ENCODE assay signal across 29 cellular contexts in the genomic region with DNA sequence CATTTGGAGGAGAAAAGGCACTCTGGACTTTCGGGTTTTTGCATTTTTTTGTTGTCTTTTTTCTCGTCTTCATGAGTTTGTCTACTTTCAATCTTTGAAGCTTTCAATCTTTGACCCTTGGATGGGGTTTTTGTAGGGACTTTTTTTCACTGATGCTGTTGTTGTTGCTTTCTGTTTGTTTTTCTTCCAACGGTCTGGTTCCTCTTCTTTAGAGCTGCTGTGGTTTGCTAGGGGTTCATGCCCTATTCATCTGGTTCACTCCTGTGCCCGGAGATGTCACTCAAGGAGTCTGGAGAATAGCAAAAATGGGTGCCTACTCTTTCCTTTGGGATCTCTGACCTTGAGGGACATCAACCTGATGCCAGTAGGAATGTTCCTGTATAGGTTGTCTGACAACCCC.
"Had no signal": no experiment of that assay in that cellular context is flagged by ENCODE, and none has a peak within 500 bp of the region (broad histone marks: within the 10 kb centered on the region; RNA-seq: fewer than 3 reads in every experiment).

No MANE protein-coding gene starts in this region.

- H3K36me3 ChIP-seq: neural progenitor cell, ovary, right lobe of liver, sigmoid colon, suprapubic skin, tibial artery, transverse colon, upper lobe of right lung, uterus had no signal

- H3K4me1 ChIP-seq: neural progenitor cell, parathyroid adenoma, psoas muscle, right lobe of liver, sigmoid colon, suprapubic skin, testis, tibial artery, transverse colon, upper lobe of right lung, uterus had no signal

- H3K27me3 Mint-ChIP-seq: progenitor cell of endocrine pancreas; stimulated activated naive CD8-positive, alpha-beta T cell treated with anti-CD3 and anti-CD28 coated beads, Interleukin-15, amount 100 ng/mL, for 72 hours; type B pancreatic cell had no signal

- H3K4me3 ChIP-seq: neural progenitor cell, ovary, psoas muscle, right lobe of liver, sigmoid colon, suprapubic skin, testis, tibial artery, transverse colon, upper lobe of right lung, uterus had no signal

- H3K27me3 ChIP-seq: neural progenitor cell, ovary, right lobe of liver, sigmoid colon, suprapubic skin, testis, tibial artery, transverse colon, upper lobe of right lung, uterus had no signal

- H2AFZ ChIP-seq: neural progenitor cell, parathyroid adenoma had no signal

- ATAC-seq: natural killer cell; psoas muscle; right cardiac atrium; right lobe of liver; stimulated activated effector memory CD8-positive, alpha-beta T cell treated with anti-CD3 and anti-CD28 coated beads, Interleukin-12 subunit alpha, Interleukin-12 subunit beta, amount 100 ng/mL, for 72 hours; stimulated activated naive CD8-positive, alpha-beta T cell treated with anti-CD3 and anti-CD28 coated beads, Interleukin-15, amount 100 ng/mL, for 72 hours; stimulated activated naive CD8-positive, alpha-beta T cell treated with anti-CD3 and anti-CD28 coated beads, Interleukin-15, Interleukin-2, amounts not matched to agents 100 U/mL and 50 U/mL, for 24 hours; upper lobe of right lung had no signal

- H3K4me3 Mint-ChIP-seq: natural killer cell; nephron; neural progenitor cell; stimulated activated effector memory CD8-positive, alpha-beta T cell treated with anti-CD3 and anti-CD28 coated beads, Interleukin-12 subunit alpha, Interleukin-12 subunit beta, amount 100 ng/mL, for 72 hours; stimulated activated naive CD8-positive, alpha-beta T cell treated with anti-CD3 and anti-CD28 coated beads, Interleukin-15, amount 100 ng/mL, for 72 hours; type B pancreatic cell had no signal

- H3K79me2 ChIP-seq: parathyroid adenoma had no signal

- H3K4me2 ChIP-seq: neural progenitor cell had no signal

- H3K9ac ChIP-seq: neural progenitor cell, parathyroid adenoma had no signal

- H3K4me1 Mint-ChIP-seq: natural killer cell; nephron; stimulated activated effector memory CD8-positive, alpha-beta T cell treated with anti-CD3 and anti-CD28 coated beads, Interleukin-12 subunit alpha, Interleukin-12 subunit beta, amount 100 ng/mL, for 72 hours; stimulated activated naive CD8-positive, alpha-beta T cell treated with anti-CD3 and anti-CD28 coated beads, Interleukin-15, amount 100 ng/mL, for 72 hours had no signal

- H3K27ac ChIP-seq: neural progenitor cell, ovary, parathyroid adenoma, psoas muscle, right lobe of liver, sigmoid colon, suprapubic skin, testis, tibial artery, transverse colon, upper lobe of right lung, uterus had no signal

- DNase-seq: natural killer cell; occipital lobe; ovary; posterior cingulate gyrus; psoas muscle; right lobe of liver; sigmoid colon; small intestine; stimulated activated CD4-positive, alpha-beta T cell treated with anti-CD3 and anti-CD28 coated beads, Interleukin-15, amount 100 ng/mL, for 24 hours; stimulated activated CD4-positive, alpha-beta T cell treated with anti-CD3 and anti-CD28 coated beads, Interleukin-2, amount 100 ng/mL, for 24 hours; stimulated activated CD4-positive, alpha-beta T cell treated with anti-CD3 and anti-CD28 coated beads, Interleukin-2, amount 100 ng/mL, for 48 hours; stimulated activated CD4-positive, alpha-beta T cell treated with anti-CD3 and anti-CD28 coated beads, Interleukin-4, amount 100 ng/mL, for 24 hours; stimulated activated naive CD4-positive, alpha-beta T cell; stimulated activated naive CD8-positive, alpha-beta T cell treated with anti-CD3 and anti-CD28 coated beads, Interleukin-15, amount 100 ng/mL, for 72 hours; stimulated activated naive CD8-positive, alpha-beta T cell treated with anti-CD3 and anti-CD28 coated beads, Interleukin-15, Interleukin-2, amounts not matched to agents 100 U/mL and 50 U/mL, for 24 hours; substantia nigra; testis; tibial artery; transverse colon; upper lobe of right lung; uterus had no signal

- H3K27ac Mint-ChIP-seq: natural killer cell; nephron; neural progenitor cell; progenitor cell of endocrine pancreas; stimulated activated effector memory CD8-positive, alpha-beta T cell treated with anti-CD3 and anti-CD28 coated beads, Interleukin-12 subunit alpha, Interleukin-12 subunit beta, amount 100 ng/mL, for 72 hours; stimulated activated naive CD8-positive, alpha-beta T cell treated with anti-CD3 and anti-CD28 coated beads, Interleukin-15, amount 100 ng/mL, for 72 hours; type B pancreatic cell had no signal

- H3K36me3 Mint-ChIP-seq: neural progenitor cell; stimulated activated effector memory CD8-positive, alpha-beta T cell treated with anti-CD3 and anti-CD28 coated beads, Interleukin-12 subunit alpha, Interleukin-12 subunit beta, amount 100 ng/mL, for 72 hours; type B pancreatic cell had no signal

- H3K9me3 ChIP-seq: ovary, psoas muscle, right lobe of liver, sigmoid colon, suprapubic skin, testis, tibial artery, transverse colon, upper lobe of right lung, uterus had no signal
